In the genomic region with DNA sequence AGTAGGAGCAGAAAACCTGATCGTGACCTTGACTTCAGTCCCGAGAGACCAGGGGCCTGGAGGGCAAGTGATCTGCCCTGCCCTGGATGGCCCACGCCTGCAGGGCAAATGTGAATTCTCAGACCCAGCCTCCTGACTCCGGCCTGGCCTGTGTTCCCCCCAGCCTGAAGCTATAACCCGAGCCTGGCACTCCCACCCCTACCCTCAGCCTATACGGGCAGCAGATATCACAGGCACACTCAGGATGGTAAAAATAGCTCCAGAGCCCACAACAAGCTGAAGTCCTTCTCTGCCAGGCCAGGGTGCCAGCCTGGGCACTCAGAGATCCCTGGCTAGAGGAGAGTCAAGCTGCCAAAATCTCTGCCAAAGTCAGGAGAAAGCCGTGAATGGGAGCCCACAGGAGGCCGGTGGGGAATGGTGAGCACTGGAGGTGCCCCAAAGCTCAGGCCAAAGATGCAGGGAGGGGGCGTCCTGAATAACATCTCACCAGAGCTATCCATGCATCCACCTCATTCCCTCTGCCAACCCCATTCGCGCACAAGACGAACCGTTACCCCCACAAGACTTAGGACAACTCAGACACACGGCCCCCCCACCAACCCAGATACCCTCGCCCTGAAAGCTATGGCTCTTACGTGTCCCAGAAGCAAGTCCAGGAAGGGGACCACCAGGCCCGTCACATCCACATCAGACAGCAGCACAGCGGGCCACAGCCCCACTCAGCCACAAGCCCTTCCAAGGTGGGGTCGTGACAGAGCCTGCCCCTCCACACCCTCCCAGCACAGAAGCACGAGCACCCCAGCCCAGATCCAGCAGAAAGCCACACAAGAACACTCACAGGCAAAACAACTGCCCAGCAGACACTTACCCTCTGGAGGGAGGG, we compare ENCODE assay signal across 2 cellular contexts.
TF ChIP-seq lines count a peak whose summit lies in the region.

No MANE protein-coding gene starts in this region.

TF ChIP-seq in SK-N-SH, 30 proteins besides CTCF, POLR2A, EP300 and RAD21 (continued from another document):
- TF ChIP-seq, protein P1, sequence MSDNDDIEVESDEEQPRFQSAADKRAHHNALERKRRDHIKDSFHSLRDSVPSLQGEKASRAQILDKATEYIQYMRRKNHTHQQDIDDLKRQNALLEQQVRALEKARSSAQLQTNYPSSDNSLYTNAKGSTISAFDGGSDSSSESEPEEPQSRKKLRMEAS (IDR thresholded peaks at IDR 0.05; ENCODE audit: low read depth): no peak
- TF ChIP-seq, protein P2, sequence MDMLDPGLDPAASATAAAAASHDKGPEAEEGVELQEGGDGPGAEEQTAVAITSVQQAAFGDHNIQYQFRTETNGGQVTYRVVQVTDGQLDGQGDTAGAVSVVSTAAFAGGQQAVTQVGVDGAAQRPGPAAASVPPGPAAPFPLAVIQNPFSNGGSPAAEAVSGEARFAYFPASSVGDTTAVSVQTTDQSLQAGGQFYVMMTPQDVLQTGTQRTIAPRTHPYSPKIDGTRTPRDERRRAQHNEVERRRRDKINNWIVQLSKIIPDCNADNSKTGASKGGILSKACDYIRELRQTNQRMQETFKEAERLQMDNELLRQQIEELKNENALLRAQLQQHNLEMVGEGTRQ (IDR thresholded peaks at IDR 0.05; ENCODE audit: borderline replicate concordance, low read depth, low read length): no peak
- no peak for TF ChIP-seq MEF2A (IDR thresholded peaks at IDR 0.05; ENCODE audit: borderline replicate concordance, low read depth)
- TF ChIP-seq MXI1 (IDR thresholded peaks at IDR 0.05; ENCODE audit: low read depth, low read length): no peak
- TF ChIP-seq GATA2 (CRISPR knock-in tag; IDR thresholded peaks at IDR 0.05): no peak
- TF ChIP-seq TEAD4 (IDR thresholded peaks at IDR 0.05; ENCODE audit: borderline replicate concordance, insufficient read depth): no peak
- no peak for TF ChIP-seq FOXJ3 (CRISPR knock-in tag; IDR thresholded peaks at IDR 0.05)
- no peak for TF ChIP-seq RFX5 (IDR thresholded peaks at IDR 0.05; ENCODE audit: low read length)
- no peak for TF ChIP-seq RCOR1 (IDR thresholded peaks at IDR 0.05; ENCODE audit: low read length)
- TF ChIP-seq JUND (IDR thresholded peaks at IDR 0.05): no peak
- TF ChIP-seq YY1 (IDR thresholded peaks at IDR 0.05; ENCODE audit: low read depth): no peak

TF ChIP-seq in SK-N-SH treated with all-trans-retinoic acid at 6 μM for 48 hours, 23 proteins besides CTCF, POLR2A, EP300 and RAD21 (continued from another document):
- TF ChIP-seq PPARA (CRISPR knock-in tag; IDR thresholded peaks at IDR 0.05; ENCODE audit: borderline replicate concordance): no peak
